8 cellular contexts compared by ENCODE assay signal in the genomic region with DNA sequence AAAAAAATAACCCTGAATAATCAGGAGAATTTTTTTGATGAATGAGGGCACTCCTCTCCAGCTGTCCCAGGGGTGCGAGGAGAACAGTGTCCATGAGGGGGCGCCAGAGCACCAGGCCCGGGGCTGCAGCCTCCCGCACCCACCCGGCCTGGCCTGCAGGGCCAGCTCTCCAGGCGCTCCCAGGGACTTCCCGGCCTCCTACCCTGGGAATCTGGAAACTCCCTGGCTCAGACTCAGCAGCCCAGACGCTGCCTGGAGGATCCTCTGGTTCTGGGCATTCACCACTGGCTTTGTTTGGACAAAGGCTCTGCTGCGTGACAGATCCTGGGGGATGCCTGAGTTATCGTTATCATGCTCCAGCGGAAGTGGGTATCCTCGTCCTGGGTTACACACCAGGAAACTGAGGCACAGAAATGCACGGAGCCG. TPM values are rescaled to one million over a fixed set of nuclear protein-coding genes. Genes with fewer than 3 reads are reported as not detected.
A peak's percentile ranks its signal among the peaks of the same experiment; 100 is the strongest.
DNase-seq lines count a peak whose midpoint lies in the region; ATAC-seq and TF ChIP-seq lines count a peak whose summit lies in the region.

No MANE protein-coding gene starts in this region.

- H3K36me3 Mint-ChIP-seq in activated B cell treated with CpG ODN at 0.5 μM for 24 hours (ENCODE audit: low read depth) = peaks cover 62% of the 10 kb centered on the region

- no peaks in the 10 kb centered on the region for H3K27me3 ChIP-seq in mammary epithelial cell (ENCODE audit: insufficient read depth, low read length)

- peaks cover 16% of the 10 kb centered on the region for H3K4me1 ChIP-seq in mammary epithelial cell (ENCODE audit: insufficient read depth, low read length)

- in situ Hi-C loops in mammary epithelial cell (cut with MboI; ENCODE audit: low sequenced_read_pairs in 2 of 2) = loop anchor here (5.0 to 25.0 kb wide), 2 partner anchors 151 to 306 kb away; no protein-coding TSS in a partner anchor

- no TSS peak for BruUV-seq in mammary epithelial cell (replicated peaks; lab: Mats Ljungman, UMichigan)

- no peak overlapping the region for H3K4me3 Mint-ChIP-seq in activated B cell treated with CpG ODN at 0.5 μM for 24 hours

- H3K27me3 Mint-ChIP-seq in activated B cell treated with CpG ODN at 0.5 μM for 24 hours = no peaks in the 10 kb centered on the region

- H3K4me2 ChIP-seq in mammary epithelial cell (ENCODE audit: insufficient read depth, low read depth, low read length) = no peak overlapping the region

- TF ChIP-seq CTCF in activated B cell treated with CpG ODN at 0.5 μM for 24 hours (IDR thresholded peaks at IDR 0.05) (no peak), mammary epithelial cell (conservative IDR thresholded peaks at IDR 0.05 in 1 of 2, IDR thresholded peaks at IDR 0.05 in 1 of 2; ENCODE audit: extremely low read depth in 1 of 2, insufficient read depth in 1 of 2, low read depth in 1 of 2, low read length in 2 of 2) (peak; percentile 82 to 98)

- H3K4me3 ChIP-seq in mammary epithelial cell (replicated peaks in 1 of 3; ENCODE audit: insufficient read depth in 1 of 3, low read depth in 2 of 3, low read length in 3 of 3) = no peak overlapping the region

- peak overlapping the region; percentile 20 for H3K9ac ChIP-seq in mammary epithelial cell (ENCODE audit: insufficient read depth, low read length)

- CTCF ChIA-PET in activated B cell treated with CpG ODN at 0.5 μM for 24 hours (lab: Charles Lee) (interaction anchor here (0.6 to 3.0 kb wide), 9 partner anchors 11 to 152 kb away, joined by 3 to 22 read pairs (median 3); no protein-coding TSS in a partner anchor), mammary epithelial cell (lab: Charles Lee; ENCODE audit: low non-redundant PET) (interaction anchor here (0.6 kb wide), 2 partner anchors 79 to 152 kb away, joined by 3 to 5 read pairs; no protein-coding TSS in a partner anchor)

- DNase-seq in GM04504 (ENCODE audit: low read depth) = peak; percentile 88
- peak; percentile 17 for DNase-seq in NCI-H128 (lab: John Stamatoyannopoulos, UW; ENCODE audit: unreplicated experiment)
- peak; percentile 58 for DNase-seq in activated B cell treated with CpG ODN at 0.5 μM for 24 hours
- DNase-seq in mammary epithelial cell = peak; percentile 87
- DNase-seq in iris pigment epithelial cell (ENCODE audit: low read depth) = peak; percentile 82
- DNase-seq in smooth muscle cell of the brain vasculature (ENCODE audit: low read depth, low spot score) = peak; percentile 52

- no peak overlapping the region for H3K27ac Mint-ChIP-seq in activated B cell treated with CpG ODN at 0.5 μM for 24 hours

- intact Hi-C loops in activated B cell treated with CpG ODN at 0.5 μM for 24 hours (cut with micrococcal nuclease) (loop anchor here (1.0 kb wide), 2 partner anchors 81 to 152 kb away; no protein-coding TSS in a partner anchor), mammary epithelial cell (cut with micrococcal nuclease) (loop anchor here (1.0 to 10.0 kb wide), 7 partner anchors 33 to 693 kb away; no protein-coding TSS in a partner anchor)

- peaks cover 5% of the 10 kb centered on the region for H3K36me3 ChIP-seq in mammary epithelial cell (ENCODE audit: insufficient read depth, low read length)

- ATAC-seq in activated B cell treated with CpG ODN at 0.5 μM for 24 hours (ENCODE audit: low read depth) (peak; percentile 83), HG03354 (IDR thresholded peaks at IDR 0.05; ENCODE audit: poor library complexity, severe bottlenecking, unreplicated experiment) (no peak), HG03342 (IDR thresholded peaks at IDR 0.05; ENCODE audit: unreplicated experiment) (no peak)

- POLR2A ChIA-PET in activated B cell treated with CpG ODN at 0.5 μM for 24 hours (lab: Charles Lee) = interaction anchor here (0.7 to 1.1 kb wide), 2 partner anchors 79 to 217 kb away, joined by 3 to 4 read pairs; no protein-coding TSS in a partner anchor

- dilution Hi-C loops in mammary epithelial cell (cut with HindIII; ENCODE audit: low sequenced_read_pairs) = loop anchor here (5.0 to 10.0 kb wide), 4 partner anchors 54 to 686 kb away; no protein-coding TSS in a partner anchor

- WGBS in mammary epithelial cell (ENCODE audit: low coverage, missing lambda C conversion rate) = 5% methylated on average over 14 of the region's 14 CpGs

- peaks cover 2% of the 10 kb centered on the region for H3K9me3 Mint-ChIP-seq in activated B cell treated with CpG ODN at 0.5 μM for 24 hours

- H3K79me2 ChIP-seq in mammary epithelial cell (ENCODE audit: insufficient read depth, low read length) = no peaks in the 10 kb centered on the region

- H3K27ac ChIP-seq in mammary epithelial cell (ENCODE audit: insufficient read depth, low read depth, low read length) = peak overlapping the region; percentile 44

- H4K20me1 ChIP-seq in mammary epithelial cell (ENCODE audit: insufficient read depth, low read length) = no peaks in the 10 kb centered on the region

- peak overlapping the region; percentile 31 for H2AFZ ChIP-seq in mammary epithelial cell (ENCODE audit: low read depth, low read length)

- H3K4me1 Mint-ChIP-seq in activated B cell treated with CpG ODN at 0.5 μM for 24 hours = peaks cover 4% of the 10 kb centered on the region

- peaks cover 15% of the 10 kb centered on the region for H3K9me3 ChIP-seq in mammary epithelial cell (replicated peaks; ENCODE audit: insufficient read depth, low read length)

RNA-seq across cellular contexts. Expression of a gene that starts 31.0 kb away (rescaled TPM):
- total RNA-seq in activated B cell treated with CpG ODN at 0.5 μM for 24 hours = 176 and 178 TPM in 2 replicates
- 10 to 100 TPM; 12.0 to 72.5 TPM for total RNA-seq in mammary epithelial cell
- 91.1 TPM for polyA plus RNA-seq in mammary epithelial cell
- polyA minus RNA-seq in mammary epithelial cell = 92.6 TPM

RNA-seq across cellular contexts. Expression of a gene that starts 50.0 kb away (rescaled TPM):
- total RNA-seq in activated B cell treated with CpG ODN at 0.5 μM for 24 hours = 13.3 TPM in 2 replicates
- 100 to 1,000 TPM in 1 of 2 donors, 10 to 100 TPM in 1; 14.1 to 217 TPM for total RNA-seq in mammary epithelial cell
- polyA plus RNA-seq in mammary epithelial cell = 9.2 TPM
- polyA minus RNA-seq in mammary epithelial cell = 12.8 TPM

Comparison
In these comparisons a context has a peak if more than half of its experiments do, and no peak if none do; other contexts are left out.
1. DNase-seq: peak in every context shown above with its lines; median percentile 88 in GM04504; 87 in mammary epithelial cell; 82 in iris pigment epithelial cell; 58 in activated B cell treated with CpG ODN at 0.5 μM for 24 hours; 52 in smooth muscle cell of the brain vasculature; 17 in NCI-H128.